ENCODE assay signal across 8 cellular contexts in genomic region chr11:122697636-122698167, GRCh38. TPM values are rescaled to one million over a fixed set of nuclear protein-coding genes. Genes with fewer than 3 reads are reported as not detected.
DNase-seq lines count a peak whose midpoint lies in the region; ATAC-seq and TF ChIP-seq lines count a peak whose summit lies in the region.

No MANE protein-coding gene starts in this region.

- peak overlapping the region; percentile 17; the same call in 1 of the 2 replicates for H3K9ac ChIP-seq in SU-DHL-6 (ENCODE audit: low read length)

- peak; percentile 55 for DNase-seq in AG10803 (ENCODE audit: low read depth)
- DNase-seq in foreskin keratinocyte: peak; percentile 87 to 90
- no peak for DNase-seq in HK-2 (ENCODE audit: unreplicated experiment)
- DNase-seq in activated CD8-positive, alpha-beta memory T cell treated with anti-CD3 and anti-CD28 coated beads, Interleukin-2, amount 50 U/mL, for 48 hours: no peak
- no peak for DNase-seq in posterior cingulate gyrus

- H3K27ac ChIP-seq in SU-DHL-6 (ENCODE audit: low read depth, low read length) (peak overlapping the region; percentile 84), foreskin keratinocyte (no peak overlapping the region)

- ATAC-seq in GM19043 (IDR thresholded peaks at IDR 0.05; ENCODE audit: low read depth, unreplicated experiment): peak; percentile 75
- peak; percentile 90 for ATAC-seq in HG03342 (IDR thresholded peaks at IDR 0.05; ENCODE audit: unreplicated experiment)
- peak; percentile 97 for ATAC-seq in foreskin keratinocyte

- H3K27me3 ChIP-seq in SU-DHL-6 (ENCODE audit: low read length) (no peaks in the 10 kb centered on the region), foreskin keratinocyte (no peaks in the 10 kb centered on the region)

- no peak for TF ChIP-seq CTCF in AG10803 (conservative IDR thresholded peaks at IDR 0.05; ENCODE audit: low read length)
- TF ChIP-seq CTCF in SU-DHL-6 (IDR thresholded peaks at IDR 0.05; ENCODE audit: insufficient read depth, low read length, poor library complexity, severe bottlenecking): no peak
- TF ChIP-seq CTCF in foreskin keratinocyte (conservative IDR thresholded peaks at IDR 0.05): no peak

- H3F3A ChIP-seq in SU-DHL-6 (ENCODE audit: insufficient read depth): peaks cover 10% of the 10 kb centered on the region

- H3K4me3 ChIP-seq in AG10803 (ENCODE audit: low read length): no peak overlapping the region
- peak overlapping the region; percentile 24 for H3K4me3 ChIP-seq in SU-DHL-6 (ENCODE audit: insufficient read depth, low read length, poor library complexity, severe bottlenecking)

- H3K9me2 ChIP-seq in SU-DHL-6 (replicated peaks; ENCODE audit: insufficient read depth, low read length): no peaks in the 10 kb centered on the region

- no peaks in the 10 kb centered on the region for H4K20me1 ChIP-seq in SU-DHL-6 (ENCODE audit: low read depth, low read length)

- H3K4me2 ChIP-seq in SU-DHL-6 (ENCODE audit: low read depth, low read length, poor library complexity, severe bottlenecking): peak overlapping the region; percentile 57

- H3K36me3 ChIP-seq in SU-DHL-6 (ENCODE audit: low read length): no peaks in the 10 kb centered on the region

- intact Hi-C loops in posterior cingulate gyrus (cut with DNase I): no loop called here

- H3K4me1 ChIP-seq in foreskin keratinocyte: peaks cover 8% of the 10 kb centered on the region

- H2AFZ ChIP-seq in SU-DHL-6 (ENCODE audit: low read depth, low read length, severe bottlenecking): no peak overlapping the region

- H3K79me2 ChIP-seq in SU-DHL-6 (ENCODE audit: insufficient read depth, low read length): no peaks in the 10 kb centered on the region

- no peaks in the 10 kb centered on the region for H3K9me3 ChIP-seq in SU-DHL-6 (ENCODE audit: insufficient read depth, low read length)

RNA-seq across cellular contexts. Expression of gene UBASH3B, which starts 42.2 kb away (rescaled TPM):
- 21.8 and 28.3 TPM in 2 replicates for total RNA-seq in foreskin keratinocyte
- 6.0 and 6.5 TPM in 2 replicates for polyA plus RNA-seq in foreskin keratinocyte

Comparison
In these comparisons a context has a peak if more than half of its experiments do, and no peak if none do; other contexts are left out.
1. DNase-seq: peak in AG10803 (single experiment) and foreskin keratinocyte (2 of 2); none in HK-2 (single experiment), activated CD8-positive, alpha-beta memory T cell treated with anti-CD3 and anti-CD28 coated beads, Interleukin-2, amount 50 U/mL, for 48 hours (single experiment) and posterior cingulate gyrus (0 of 10).
2. Peak in every context shown above with its lines, with median percentiles within 50 percentile points of each other: ATAC-seq.